In genomic region chr1:226710501-226710900, GRCh38 we compare ENCODE assay signal across 9 cellular contexts. TPM values are rescaled to one million over a fixed set of nuclear protein-coding genes. Genes with fewer than 3 reads are reported as not detected.
DNase-seq lines count a peak whose midpoint lies in the region; ATAC-seq and TF ChIP-seq lines count a peak whose summit lies in the region.
"Had no signal": no experiment of that assay in that cellular context is flagged by ENCODE, and none has a peak within 500 bp of the region (broad histone marks: within the 10 kb centered on the region; RNA-seq: fewer than 3 reads in every experiment).

No MANE protein-coding gene starts in this region.

- ATAC-seq in T-helper 17 cell = no peak

- peaks cover 47% of the 10 kb centered on the region for H3K36me3 Mint-ChIP-seq in activated naive CD4-positive, alpha-beta T cell treated with anti-CD3 and anti-CD28 coated beads for 36 hours (ENCODE audit: low read depth)
- H3K36me3 Mint-ChIP-seq in T-helper 17 cell (ENCODE audit: low read depth) (peaks cover 2% of the 10 kb centered on the region), progenitor cell of endocrine pancreas (ENCODE audit: insufficient read depth) (no peaks in the 10 kb centered on the region)

- no peak overlapping the region for H3K4me3 ChIP-seq in epithelial cell of esophagus (ENCODE audit: low read length)

- H3K9me3 ChIP-seq in T-helper 17 cell (ENCODE audit: control insufficient read depth, low read length, poor library complexity, severe bottlenecking) = no peaks in the 10 kb centered on the region

- intact Hi-C loops in activated naive CD4-positive, alpha-beta T cell treated with anti-CD3 and anti-CD28 coated beads for 36 hours (cut with micrococcal nuclease) = no loop called here

- no peaks in the 10 kb centered on the region for H3K27me3 Mint-ChIP-seq in activated naive CD4-positive, alpha-beta T cell treated with anti-CD3 and anti-CD28 coated beads for 36 hours (ENCODE audit: low read depth)
- H3K27me3 Mint-ChIP-seq in T-helper 17 cell (no peaks in the 10 kb centered on the region), progenitor cell of endocrine pancreas (no peaks in the 10 kb centered on the region)

- TF ChIP-seq CTCF in epithelial cell of esophagus (IDR thresholded peaks at IDR 0.05; ENCODE audit: insufficient read depth, low read depth, low read length, missing control alignments) (no peak), progenitor cell of endocrine pancreas (IDR thresholded peaks at IDR 0.05; ENCODE audit: unreplicated experiment) (no peak)

- DNase-seq in activated naive CD4-positive, alpha-beta T cell treated with anti-CD3 and anti-CD28 coated beads for 36 hours = peak; percentile 18
- no peak for DNase-seq in activated naive CD4-positive, alpha-beta T cell treated with Interleukin-2 at 50 U/mL for 16 hours
- DNase-seq in T-helper 17 cell (no peak), epithelial cell of esophagus (ENCODE audit: low read depth) (peak; percentile 68), substantia nigra (lab: John Stamatoyannopoulos, UW) (no peak), progenitor cell of endocrine pancreas (ENCODE audit: low spot score, unreplicated experiment) (no peak), LoVo (ENCODE audit: low spot score) (no peak), AG20443 (ENCODE audit: low spot score) (no peak)

- peaks cover 95% of the 10 kb centered on the region for H3K4me1 Mint-ChIP-seq in activated naive CD4-positive, alpha-beta T cell treated with anti-CD3 and anti-CD28 coated beads for 36 hours (ENCODE audit: low read depth)
- H3K4me1 Mint-ChIP-seq in T-helper 17 cell (peaks cover 65% of the 10 kb centered on the region), progenitor cell of endocrine pancreas (ENCODE audit: low read depth) (peaks cover 3% of the 10 kb centered on the region)

- H3K9me3 Mint-ChIP-seq in activated naive CD4-positive, alpha-beta T cell treated with anti-CD3 and anti-CD28 coated beads for 36 hours = peaks cover 11% of the 10 kb centered on the region
- H3K9me3 Mint-ChIP-seq in progenitor cell of endocrine pancreas (ENCODE audit: low read depth) = peaks cover 3% of the 10 kb centered on the region

- H3K4me3 Mint-ChIP-seq in activated naive CD4-positive, alpha-beta T cell treated with anti-CD3 and anti-CD28 coated beads for 36 hours = peak overlapping the region; percentile 47
- H3K4me3 Mint-ChIP-seq in T-helper 17 cell (peak overlapping the region; percentile 50), progenitor cell of endocrine pancreas (ENCODE audit: low read depth) (no peak overlapping the region)
- H3K4me3 Mint-ChIP-seq: endodermal cell had no signal

- peak overlapping the region; percentile 99 for H3K27ac Mint-ChIP-seq in activated naive CD4-positive, alpha-beta T cell treated with anti-CD3 and anti-CD28 coated beads for 36 hours
- H3K27ac Mint-ChIP-seq in T-helper 17 cell = peak overlapping the region; percentile 85
- H3K27ac Mint-ChIP-seq in progenitor cell of endocrine pancreas = no peak overlapping the region
- H3K27ac Mint-ChIP-seq: endodermal cell had no signal

- peak overlapping the region; percentile 91 for H3K27ac ChIP-seq in substantia nigra (ENCODE audit: low read depth, low read length, poor library complexity, severe bottlenecking)

- CTCF ChIA-PET in activated naive CD4-positive, alpha-beta T cell treated with anti-CD3 and anti-CD28 coated beads for 36 hours (lab: Charles Lee) = interaction anchor here (0.9 to 2.7 kb wide), 8 partner anchors 10 to 76 kb away, joined by 3 to 7 read pairs (median 5); no protein-coding TSS in a partner anchor

RNA-seq across cellular contexts. Expression of gene ITPKB, which starts 28.6 kb away (rescaled TPM):
- 10 to 100 TPM; 40.3 to 40.9 TPM for total RNA-seq in activated naive CD4-positive, alpha-beta T cell treated with anti-CD3 and anti-CD28 coated beads for 36 hours
- total RNA-seq in T-helper 17 cell (100 to 1,000 TPM; 128 to 166 TPM), progenitor cell of endocrine pancreas (9.3 and 9.8 TPM in 2 replicates)

Comparison
In these comparisons a context has a peak if more than half of its experiments do, and no peak if none do; other contexts are left out.
1. DNase-seq: peak in activated naive CD4-positive, alpha-beta T cell treated with anti-CD3 and anti-CD28 coated beads for 36 hours (single experiment) and epithelial cell of esophagus (single experiment); none in activated naive CD4-positive, alpha-beta T cell treated with Interleukin-2 at 50 U/mL for 16 hours (single experiment), T-helper 17 cell (0 of 3), substantia nigra (0 of 49), progenitor cell of endocrine pancreas (single experiment), LoVo (single experiment) and AG20443 (single experiment).